Comparison of ENCODE assay signal across 8 cellular contexts in genomic region chr2:105336786-105337121, GRCh38. TPM values are rescaled to one million over a fixed set of nuclear protein-coding genes. Genes with fewer than 3 reads are reported as not detected.
DNase-seq lines count a peak whose midpoint lies in the region; ATAC-seq and TF ChIP-seq lines count a peak whose summit lies in the region.

No MANE protein-coding gene starts in this region.

- H3K27ac Mint-ChIP-seq in T-helper 17 cell, result peak overlapping the region; percentile 100

- TF ChIP-seq CTCF in GM12864 (IDR thresholded peaks at IDR 0.05; ENCODE audit: low read depth, low read length, missing control alignments) (no peak), fibroblast of villous mesenchyme (IDR thresholded peaks at IDR 0.05; ENCODE audit: insufficient read depth, low read depth, low read length) (no peak)

- peak overlapping the region; percentile 99 for H3K4me3 Mint-ChIP-seq in T-helper 17 cell

- peaks cover 7% of the 10 kb centered on the region for H3K36me3 Mint-ChIP-seq in T-helper 17 cell (ENCODE audit: low read depth)

- ATAC-seq in T-helper 17 cell, result no peak
- peak; percentile 7 for ATAC-seq in sciatic nerve
- no peak for ATAC-seq in GM21723 (IDR thresholded peaks at IDR 0.05; ENCODE audit: unreplicated experiment)

- H3K27me3 Mint-ChIP-seq in T-helper 17 cell, result no peaks in the 10 kb centered on the region

- H3K4me3 ChIP-seq in GM12864 (ENCODE audit: low read depth, low read length) (peak overlapping the region; percentile 98), fibroblast of villous mesenchyme (ENCODE audit: low read depth, low read length) (peak overlapping the region; percentile 92)

- DNase-seq in GM12864 (ENCODE audit: low read depth) (no peak), T-helper 17 cell (no peak), fibroblast of villous mesenchyme (ENCODE audit: low read depth) (no peak), sciatic nerve (ENCODE audit: low spot score) (no peak), GM03348 (ENCODE audit: low spot score) (no peak), COR-L47 (lab: John Stamatoyannopoulos, UW) (no peak), AG20443 (ENCODE audit: low spot score) (no peak)

- no peaks in the 10 kb centered on the region for H3K9me3 ChIP-seq in T-helper 17 cell (ENCODE audit: control insufficient read depth, low read length, poor library complexity, severe bottlenecking)

- H3K4me1 Mint-ChIP-seq in T-helper 17 cell, result peaks cover 27% of the 10 kb centered on the region

- intact Hi-C loops in sciatic nerve (cut with DNase I), result no loop called here

RNA-seq across cellular contexts. Expression of gene C2orf49, which starts 0.6 kb away (rescaled TPM):
- total RNA-seq in T-helper 17 cell (10 to 100 TPM; 18.1 to 21.5 TPM), fibroblast of villous mesenchyme (12.9 and 23.7 TPM in 2 replicates), sciatic nerve (30.6 TPM)

RNA-seq across cellular contexts. Expression of gene TGFBRAP1, which starts 7.2 kb away (rescaled TPM):
- 10 to 100 TPM; 18.5 to 19.1 TPM for total RNA-seq in T-helper 17 cell
- total RNA-seq in fibroblast of villous mesenchyme, result 29.4 and 33.2 TPM in 2 replicates
- total RNA-seq in sciatic nerve, result 20.6 TPM
